8 cellular contexts compared by ENCODE assay signal in genomic region chr22:36355362-36355761, GRCh38. TPM values are rescaled to one million over a fixed set of nuclear protein-coding genes. Genes with fewer than 3 reads are reported as not detected.
DNase-seq lines count a peak whose midpoint lies in the region; ATAC-seq, FAIRE-seq and TF ChIP-seq lines count a peak whose summit lies in the region.

No MANE protein-coding gene starts in this region.

- H3K27me3 Mint-ChIP-seq in IgD-negative memory B cell: no peaks in the 10 kb centered on the region

- no peak for TF ChIP-seq EP300 in stomach (IDR thresholded peaks at IDR 0.05)

- H3K4me3 Mint-ChIP-seq in IgD-negative memory B cell: peak overlapping the region; percentile 51 to 85 (median 76)

- H3K36me3 Mint-ChIP-seq in IgD-negative memory B cell: peaks cover 8% of the 10 kb centered on the region
- H3K36me3 Mint-ChIP-seq in activated naive CD4-positive, alpha-beta T cell treated with anti-CD3 and anti-CD28 coated beads, Interleukin-2, amount 50 U/mL, for 72 hours: peaks cover 4 to 37% of the 10 kb centered on the region in 2 donors

- H3K4me3 ChIP-seq in iPS-20b (ENCODE audit: low read length) (no peak overlapping the region), stomach (no peak overlapping the region)

- H3K27ac ChIP-seq in iPS-20b (ENCODE audit: low read length): no peak overlapping the region
- peak overlapping the region; percentile 52 to 100 (median 95) for H3K27ac ChIP-seq in stomach

- FAIRE-seq in H54 (lab: Jason Lieb, UNC): no peak

- H3K27me3 ChIP-seq in iPS-20b (ENCODE audit: insufficient read depth, low read length) (no peaks in the 10 kb centered on the region), stomach (no peaks in the 10 kb centered on the region)

- ATAC-seq in activated naive CD4-positive, alpha-beta T cell treated with anti-CD3 and anti-CD28 coated beads, Interleukin-2, amount 50 U/mL, for 72 hours: no peak
- ATAC-seq in GM18520 (IDR thresholded peaks at IDR 0.05; ENCODE audit: unreplicated experiment) (no peak), GM21515 (IDR thresholded peaks at IDR 0.05; ENCODE audit: unreplicated experiment) (no peak)

- intact Hi-C loops in stomach (cut with DNase I; ENCODE audit: low total_unique reads): no loop called here

- peak overlapping the region; percentile 83 to 98 (median 90) for H3K27ac Mint-ChIP-seq in IgD-negative memory B cell
- H3K27ac Mint-ChIP-seq in activated naive CD4-positive, alpha-beta T cell treated with anti-CD3 and anti-CD28 coated beads, Interleukin-2, amount 50 U/mL, for 72 hours: peak overlapping the region; percentile 83 to 87

- no peak for TF ChIP-seq POLR2A in stomach (IDR thresholded peaks at IDR 0.05)
- no peak for TF ChIP-seq POLR2A in H54 (IDR thresholded peaks at IDR 0.05; ENCODE audit: low read depth, low read length)

- H3K9me3 ChIP-seq in iPS-20b (ENCODE audit: insufficient read depth, low read depth, low read length) (no peaks in the 10 kb centered on the region), stomach (no peaks in the 10 kb centered on the region)

- WGBS in stomach, 5 donors: 30 to 39% (median 32%) methylated on average over 6 of the region's 6 CpGs

- no peaks in the 10 kb centered on the region for H3K9me3 Mint-ChIP-seq in IgD-negative memory B cell
- H3K9me3 Mint-ChIP-seq in activated naive CD4-positive, alpha-beta T cell treated with anti-CD3 and anti-CD28 coated beads, Interleukin-2, amount 50 U/mL, for 72 hours: no peaks in the 10 kb centered on the region

- DNase-seq in activated naive CD4-positive, alpha-beta T cell treated with anti-CD3 and anti-CD28 coated beads, Interleukin-2, amount 50 U/mL, for 72 hours (ENCODE audit: low spot score in 2 of 2): no peak
- DNase-seq in stomach (no peak), H54 (ENCODE audit: insufficient read length, low spot score) (no peak)
- DNase-seq in stimulated activated CD4-positive, alpha-beta T cell treated with anti-CD3 and anti-CD28 coated beads, Interleukin-4, amount 100 ng/mL, for 24 hours: no peak

- no peak for TF ChIP-seq CTCF in stomach (IDR thresholded peaks at IDR 0.05)

- H3K36me3 ChIP-seq in iPS-20b (ENCODE audit: insufficient read depth, low read depth, low read length): peaks cover 5% of the 10 kb centered on the region; the same call in 1 of the 2 replicates
- peaks cover 0 to 4% (median 0%) of the 10 kb centered on the region in 4 donors for H3K36me3 ChIP-seq in stomach

- H3K9ac ChIP-seq in iPS-20b (ENCODE audit: low read depth, low read length): 0 out of 2 replicates have a peak overlapping the region, but pooled peaks have one; percentile 2

- H3K4me1 ChIP-seq in iPS-20b (ENCODE audit: insufficient read depth, low read length) (peaks cover 34% of the 10 kb centered on the region), stomach (peaks cover 96 to 100% (median 98%) of the 10 kb centered on the region in 4 donors)

- peaks cover 57 to 75% (median 71%) of the 10 kb centered on the region in 3 donors for H3K4me1 Mint-ChIP-seq in IgD-negative memory B cell

RNA-seq across cellular contexts. Expression of gene MYH9, which starts 32.4 kb away (rescaled TPM):
- polyA plus RNA-seq in IgD-negative memory B cell: 231 TPM
- total RNA-seq in activated naive CD4-positive, alpha-beta T cell treated with anti-CD3 and anti-CD28 coated beads, Interleukin-2, amount 50 U/mL, for 72 hours: 100 to 1,000 TPM; 521 to 691 TPM
- total RNA-seq in stomach: 100 to 1,000 TPM; 155 to 620 (median 272) TPM
- polyA plus RNA-seq in stomach: 10 to 100 TPM; 46.7 to 79.3 (median 54.3) TPM
